ENCODE assay signal across 9 cellular contexts in genomic region chr6:151807513-151808330, GRCh38. TPM values are rescaled to one million over a fixed set of nuclear protein-coding genes. Genes with fewer than 3 reads are reported as not detected.
DNase-seq lines count a peak whose midpoint lies in the region; ATAC-seq lines count a peak whose summit lies in the region.
"Had no signal": no experiment of that assay in that cellular context is flagged by ENCODE, and none has a peak within 500 bp of the region (broad histone marks: within the 10 kb centered on the region; RNA-seq: fewer than 3 reads in every experiment).

Gene ESR1, plus strand, starts transcription at chr6:151807682. Its CDS starts 231 bp downstream, at chr6:151807913.

- H3K27ac Mint-ChIP-seq in activated CD4-positive, alpha-beta memory T cell treated with anti-CD3 and anti-CD28 coated beads, Interleukin-2, amount 10 ng/mL, durations not matched to agents 7 days and 5 days, result no peak within 1 kb of the TSS

- DNase-seq in NCI-H1417 (lab: John Stamatoyannopoulos, UW), result peak in 2 of 3 experiments; percentile 24 to 56
- DNase-seq in NCI-H1417 treated with DMSO at 0.1 percent for 48 hours (lab: John Stamatoyannopoulos, UW), result no peak
- no peak for DNase-seq in activated CD4-positive, alpha-beta memory T cell treated with anti-CD3 and anti-CD28 coated beads, Interleukin-2, amount 10 ng/mL, durations not matched to agents 7 days and 5 days
- peak; percentile 56 for DNase-seq in Right ventricle myocardium superior
- DNase-seq in retina, result peak; percentile 70
- DNase-seq in kidney glomerular epithelial cell (lab: John Stamatoyannopoulos, UW), result no peak

- no peaks in the 10 kb centered on the region for H3K36me3 Mint-ChIP-seq in activated CD4-positive, alpha-beta memory T cell treated with anti-CD3 and anti-CD28 coated beads, Interleukin-2, amount 10 ng/mL, durations not matched to agents 7 days and 5 days (ENCODE audit: low read depth)

- peaks cover 10% of the 10 kb centered on the region for H3K4me1 Mint-ChIP-seq in activated CD4-positive, alpha-beta memory T cell treated with anti-CD3 and anti-CD28 coated beads, Interleukin-2, amount 10 ng/mL, durations not matched to agents 7 days and 5 days

- peak; percentile 42 for ATAC-seq in Right ventricle myocardium superior (ENCODE audit: poor library complexity)
- no peak for ATAC-seq in HG02678 (IDR thresholded peaks at IDR 0.05; ENCODE audit: unreplicated experiment)
- ATAC-seq in HG02973 (IDR thresholded peaks at IDR 0.05; ENCODE audit: unreplicated experiment), result no peak

- POLR2A ChIA-PET in activated CD4-positive, alpha-beta memory T cell treated with anti-CD3 and anti-CD28 coated beads, Interleukin-2, amount 10 ng/mL, durations not matched to agents 7 days and 5 days (lab: Charles Lee), result no interaction called here

- CTCF ChIA-PET in activated CD4-positive, alpha-beta memory T cell treated with anti-CD3 and anti-CD28 coated beads, Interleukin-2, amount 10 ng/mL, durations not matched to agents 7 days and 5 days (lab: Charles Lee), result interaction anchor here (1.5 kb wide), 1 partner anchor 117 kb away, joined by 3 read pairs; no protein-coding TSS in a partner anchor

- no peaks in the 10 kb centered on the region for H3K9me3 Mint-ChIP-seq in activated CD4-positive, alpha-beta memory T cell treated with anti-CD3 and anti-CD28 coated beads, Interleukin-2, amount 10 ng/mL, durations not matched to agents 7 days and 5 days

- intact Hi-C loops in Right ventricle myocardium superior (cut with DNase I), result no loop called here

- peak within 1 kb of the TSS; percentile 41 for H3K4me3 Mint-ChIP-seq in activated CD4-positive, alpha-beta memory T cell treated with anti-CD3 and anti-CD28 coated beads, Interleukin-2, amount 10 ng/mL, durations not matched to agents 7 days and 5 days

- H3K27me3 Mint-ChIP-seq in activated CD4-positive, alpha-beta memory T cell treated with anti-CD3 and anti-CD28 coated beads, Interleukin-2, amount 10 ng/mL, durations not matched to agents 7 days and 5 days, result peaks cover 65% of the 10 kb centered on the region

RNA-seq across cellular contexts. Expression of gene ESR1, which starts in this region (rescaled TPM):
- total RNA-seq in activated CD4-positive, alpha-beta memory T cell treated with anti-CD3 and anti-CD28 coated beads, Interleukin-2, amount 10 ng/mL, durations not matched to agents 7 days and 5 days, result 1 to 10 TPM; 1.2 TPM
- 1.2 TPM for total RNA-seq in Right ventricle myocardium superior
- total RNA-seq: SJSA1 had no signal

Comparison
In these comparisons a context has a peak if more than half of its experiments do, and no peak if none do; other contexts are left out.
1. DNase-seq: peak in NCI-H1417 (2 of 3), Right ventricle myocardium superior (single experiment) and retina (single experiment); none in NCI-H1417 treated with DMSO at 0.1 percent for 48 hours (single experiment), activated CD4-positive, alpha-beta memory T cell treated with anti-CD3 and anti-CD28 coated beads, Interleukin-2, amount 10 ng/mL, durations not matched to agents 7 days and 5 days (single experiment) and kidney glomerular epithelial cell (single experiment).